ENCODE assay signal across 11 cellular contexts in genomic region chrX:40056420-40056819, GRCh38.
"Had no signal": no experiment of that assay in that cellular context is flagged by ENCODE, and none has a peak within 500 bp of the region (broad histone marks: within the 10 kb centered on the region; RNA-seq: fewer than 3 reads in every experiment).

No MANE protein-coding gene starts in this region.

- H2AFZ ChIP-seq: neural progenitor cell had no signal

- H3K4me1 ChIP-seq: neural progenitor cell, tibial nerve had no signal

- H3K4me2 ChIP-seq: neural progenitor cell had no signal

- H3K27ac ChIP-seq: brain microvascular endothelial cell, neural progenitor cell, tibial nerve had no signal

- FAIRE-seq: small intestine had no signal

- H3K27me3 Mint-ChIP-seq: activated CD4-positive, alpha-beta T cell treated with anti-CD3 and anti-CD28 coated beads, Interleukin-2, amount 10 ng/mL, durations not matched to agents 24 days and 14 days; activated naive CD8-positive, alpha-beta T cell treated with anti-CD3 and anti-CD28 coated beads for 36 hours had no signal

- H3K4me3 Mint-ChIP-seq: activated CD4-positive, alpha-beta T cell treated with anti-CD3 and anti-CD28 coated beads, Interleukin-2, amount 10 ng/mL, durations not matched to agents 24 days and 14 days; activated naive CD8-positive, alpha-beta T cell treated with anti-CD3 and anti-CD28 coated beads for 36 hours; endodermal cell; neural progenitor cell had no signal

- H3K4me3 ChIP-seq: neural progenitor cell, tibial nerve had no signal

- H3K4me1 Mint-ChIP-seq: endodermal cell, neural progenitor cell had no signal

- H3K27me3 ChIP-seq: brain microvascular endothelial cell, neural progenitor cell, tibial nerve had no signal

- H3K27ac Mint-ChIP-seq: activated CD4-positive, alpha-beta T cell treated with anti-CD3 and anti-CD28 coated beads, Interleukin-2, amount 10 ng/mL, durations not matched to agents 24 days and 14 days; activated naive CD8-positive, alpha-beta T cell treated with anti-CD3 and anti-CD28 coated beads for 36 hours; endodermal cell; neural progenitor cell had no signal

- DNase-seq: activated CD4-positive, alpha-beta T cell treated with anti-CD3 and anti-CD28 coated beads, Interleukin-2, amount 10 ng/mL, durations not matched to agents 24 days and 14 days; activated gamma-delta T cell treated with Interleukin-2 at 50 U/mL for 16 hours; activated naive CD8-positive, alpha-beta T cell treated with anti-CD3 and anti-CD28 coated beads for 36 hours; activated T-cell treated with anti-CD3 and anti-CD28 coated beads for 4 hours; brain microvascular endothelial cell; endodermal cell; hypothalamus; retina; small intestine had no signal

- H3K9ac ChIP-seq: neural progenitor cell had no signal
